ENCODE assay signal across 3 cellular contexts in the genomic region with DNA sequence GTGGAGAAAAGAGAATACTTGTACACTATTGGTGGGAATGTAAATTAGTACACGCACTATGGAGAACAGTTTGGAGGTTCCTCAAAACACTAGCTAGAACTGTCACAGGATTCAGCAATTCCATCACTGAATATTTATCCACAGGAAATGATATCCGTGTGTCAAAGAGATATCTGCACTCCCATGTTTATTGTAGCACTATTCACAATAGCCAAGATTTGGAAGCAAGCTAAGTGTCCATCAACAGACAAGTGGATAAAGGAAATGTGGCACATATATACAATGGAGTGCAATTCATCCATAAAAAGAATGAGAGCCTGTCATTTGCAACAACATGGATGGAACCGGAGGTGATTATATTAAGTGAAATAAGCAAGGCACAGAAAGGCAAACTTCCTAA.
"Had no signal": no experiment of that assay in that cellular context is flagged by ENCODE, and none has a peak within 500 bp of the region (broad histone marks: within the 10 kb centered on the region; RNA-seq: fewer than 3 reads in every experiment).

No MANE protein-coding gene starts in this region.

- DNase-seq: GDM1, GF-D8 had no signal

- H3K4me3 ChIP-seq: GM12878 had no signal
